ENCODE assay signal across 9 cellular contexts in genomic region chr17:29613856-29614255, GRCh38. TPM values are rescaled to one million over a fixed set of nuclear protein-coding genes. Genes with fewer than 3 reads are reported as not detected.
A peak's percentile ranks its signal among the peaks of the same experiment; 100 is the strongest.
DNase-seq lines count a peak whose midpoint lies in the region; ATAC-seq and TF ChIP-seq lines count a peak whose summit lies in the region.
"Had no signal": no experiment of that assay in that cellular context is flagged by ENCODE, and none has a peak within 500 bp of the region (broad histone marks: within the 10 kb centered on the region; RNA-seq: fewer than 3 reads in every experiment).

No MANE protein-coding gene starts in this region.

- no peaks in the 10 kb centered on the region for H3K27me3 ChIP-seq in breast epithelium
- peaks cover 4% of the 10 kb centered on the region for H3K27me3 ChIP-seq in colonic mucosa
- peaks cover 0 to 21% of the 10 kb centered on the region in 2 donors for H3K27me3 ChIP-seq in muscle layer of colon (ENCODE audit: control insufficient read depth in 1 of 2, insufficient read depth in 2 of 2, low read length in 2 of 2)
- H3K27me3 ChIP-seq in tibial nerve, result peaks cover 0 to 5% of the 10 kb centered on the region in 2 donors
- H3K27me3 ChIP-seq: pancreas had no signal

- H3K4me3 ChIP-seq in breast epithelium (peak overlapping the region; percentile 16 to 62 (median 33)), colonic mucosa (peak overlapping the region; percentile 31), muscle layer of colon (ENCODE audit: low read depth in 1 of 2, low read length in 2 of 2) (peak overlapping the region; percentile 14 to 58), tibial nerve (peak overlapping the region; percentile 13 to 41 (median 17))

- no peaks in the 10 kb centered on the region for H3K4me1 Mint-ChIP-seq in MCF 10A (ENCODE audit: insufficient read depth, unreplicated experiment)

- intact Hi-C loops in breast epithelium (cut with DNase I; ENCODE audit: low total_unique reads) (no loop called here), MCF 10A (cut with micrococcal nuclease) (no loop called here), colonic mucosa (cut with DNase I) (no loop called here)

- H3K36me3 ChIP-seq in breast epithelium (no peaks in the 10 kb centered on the region), colonic mucosa (no peaks in the 10 kb centered on the region), muscle layer of colon (ENCODE audit: insufficient read depth, low read length) (no peaks in the 10 kb centered on the region), tibial nerve (peaks cover 0 to 25% (median 0%) of the 10 kb centered on the region in 3 donors)
- H3K36me3 ChIP-seq: pancreas had no signal

- no peak overlapping the region for H3K4me3 Mint-ChIP-seq in MCF 10A (ENCODE audit: unreplicated experiment)

- no peaks in the 10 kb centered on the region for H3K36me3 Mint-ChIP-seq in MCF 10A (ENCODE audit: insufficient read depth, unreplicated experiment)

- POLR2A ChIA-PET in MCF 10A (lab: Yijun Ruan, JAX), result no interaction called here

- H3K27ac ChIP-seq in breast epithelium, result no peak overlapping the region
- no peak overlapping the region for H3K27ac ChIP-seq in colonic mucosa
- H3K27ac ChIP-seq in muscle layer of colon (ENCODE audit: low read depth, low read length), result no peak overlapping the region
- peak overlapping the region in 3 of 4 donors; percentile 2 to 89 (median 88) for H3K27ac ChIP-seq in tibial nerve
- H3K27ac ChIP-seq: pancreas had no signal

- no peak for TF ChIP-seq EP300 in tibial nerve (IDR thresholded peaks at IDR 0.05)

- BruUV-seq in MCF 10A (replicated peaks; lab: Mats Ljungman, UMichigan), result no TSS peak

- TF ChIP-seq CTCF in breast epithelium (IDR thresholded peaks at IDR 0.05), result no peak
- TF ChIP-seq CTCF in MCF 10A (IDR thresholded peaks at IDR 0.05; ENCODE audit: unreplicated experiment), result no peak
- no peak for TF ChIP-seq CTCF in colonic mucosa (IDR thresholded peaks at IDR 0.05)
- TF ChIP-seq CTCF in tibial nerve (IDR thresholded peaks at IDR 0.05), result no peak

- no peak overlapping the region for H3K27ac Mint-ChIP-seq in MCF 10A (ENCODE audit: low read depth, unreplicated experiment)

- H3K9me3 ChIP-seq in breast epithelium (no peaks in the 10 kb centered on the region), colonic mucosa (no peaks in the 10 kb centered on the region), muscle layer of colon (ENCODE audit: low read length) (no peaks in the 10 kb centered on the region), tibial nerve (no peaks in the 10 kb centered on the region)
- H3K9me3 ChIP-seq: pancreas had no signal

- CTCF ChIA-PET in MCF 10A (lab: Yijun Ruan, JAX), result interaction anchor here (0.6 to 1.0 kb wide), 2 partner anchors 22 to 127 kb away, joined by 3 to 4 read pairs; no protein-coding TSS in a partner anchor

- no peaks in the 10 kb centered on the region for H3K27me3 Mint-ChIP-seq in MCF 10A (ENCODE audit: insufficient read depth, unreplicated experiment)

- 27 to 31% methylated on average over 13 of the region's 13 CpGs for WGBS in tibial nerve, 2 donors

- peaks cover 17 to 18% of the 10 kb centered on the region in 2 donors for H3K4me1 ChIP-seq in breast epithelium
- peaks cover 20% of the 10 kb centered on the region for H3K4me1 ChIP-seq in colonic mucosa
- H3K4me1 ChIP-seq in muscle layer of colon (ENCODE audit: insufficient read depth, low read length), result peaks cover 53% of the 10 kb centered on the region
- H3K4me1 ChIP-seq in tibial nerve, result peaks cover 0 to 60% (median 51%) of the 10 kb centered on the region in 4 donors

- no peaks in the 10 kb centered on the region for H3K9me3 Mint-ChIP-seq in MCF 10A (ENCODE audit: unreplicated experiment)

- DNase-seq in breast epithelium (ENCODE audit: low spot score in 2 of 2) (no peak), MCF 10A (ENCODE audit: unreplicated experiment) (no peak), colonic mucosa (no peak), tibial nerve (ENCODE audit: low spot score in 2 of 2) (no peak), G401 (ENCODE audit: low spot score) (no peak), NCI-H82 treated with DMSO at 0.1 percent for 48 hours (lab: John Stamatoyannopoulos, UW; ENCODE audit: unreplicated experiment) (no peak)

- in situ Hi-C loops in G401 (cut with HindIII; ENCODE audit: low sequenced_read_pairs), result no loop called here

- H3K9ac ChIP-seq in colonic mucosa (ENCODE audit: low read depth in 2 of 2, low read length in 2 of 2) (peak overlapping the region; percentile 26 to 37), muscle layer of colon (ENCODE audit: low read length) (no peak overlapping the region)

- ATAC-seq in GM18519 (IDR thresholded peaks at IDR 0.05; ENCODE audit: low FRiP score, unreplicated experiment), result no peak

- TF ChIP-seq POLR2A in breast epithelium (IDR thresholded peaks at IDR 0.05), result no peak
- no peak for TF ChIP-seq POLR2A in tibial nerve (IDR thresholded peaks at IDR 0.05)

RNA-seq across cellular contexts. Expression of gene CORO6, which starts 8.9 kb away (rescaled TPM):
- 10 to 100 TPM in 2 of 3 donors, 1 to 10 TPM in 1; 6.6 to 21.3 (median 16.8) TPM for total RNA-seq in breast epithelium
- 1.4 and 1.6 TPM in 2 replicates for total RNA-seq in MCF 10A (2022)
- 1 to 10 TPM in 1 of 2 donors, under 1 TPM in 1; 0.62 to 2.5 TPM for total RNA-seq in colonic mucosa
- total RNA-seq in tibial nerve, result 100 to 1,000 TPM in 2 of 4 donors, 10 to 100 TPM in 2; 34.5 to 139 (median 83.1) TPM
- total RNA-seq in G401 (2014; rRNA removed; shearing (Covaris generic)), result 3.6 and 9.7 TPM in 2 replicates

RNA-seq across cellular contexts. Expression of gene ANKRD13B, which starts 20.9 kb away (rescaled TPM):
- total RNA-seq in breast epithelium, result 10 to 100 TPM in 1 of 3 donors, 1 to 10 TPM in 2; 8.5 to 13.0 (median 9.2) TPM
- total RNA-seq in MCF 10A (2022), result 14.4 and 17.9 TPM in 2 replicates
- 10 to 100 TPM in 1 of 2 donors, 1 to 10 TPM in 1; 3.1 to 10.2 TPM for total RNA-seq in colonic mucosa
- total RNA-seq in tibial nerve, result 10 to 100 TPM; 19.0 to 50.1 (median 26.4) TPM
- 17.5 and 29.6 TPM in 2 replicates for total RNA-seq in G401 (2014; rRNA removed; shearing (Covaris generic))

RNA-seq across cellular contexts. Expression of gene GIT1, which starts 24.4 kb away (rescaled TPM):
- 10 to 100 TPM; 28.5 to 41.3 (median 31.2) TPM for total RNA-seq in breast epithelium
- total RNA-seq in MCF 10A (2022), result 49.0 and 52.6 TPM in 2 replicates
- 10 to 100 TPM; 32.8 to 54.9 TPM for total RNA-seq in colonic mucosa
- total RNA-seq in tibial nerve, result 100 to 1,000 TPM in 1 of 4 donors, 10 to 100 TPM in 3; 51.3 to 100 (median 89.7) TPM
- total RNA-seq in G401 (2014; rRNA removed; shearing (Covaris generic)), result 42.2 and 45.9 TPM in 2 replicates

RNA-seq across cellular contexts. Expression of gene TP53I13, which starts 45.4 kb away (rescaled TPM):
- 100 to 1,000 TPM in 1 of 3 donors, 10 to 100 TPM in 2; 34.1 to 114 (median 56.0) TPM for total RNA-seq in breast epithelium
- total RNA-seq in MCF 10A (2022), result 29.6 and 34.5 TPM in 2 replicates
- total RNA-seq in colonic mucosa, result 10 to 100 TPM; 41.2 to 91.2 TPM
- total RNA-seq in tibial nerve, result 100 to 1,000 TPM; 119 to 188 (median 152) TPM
- 72.2 and 119 TPM in 2 replicates for total RNA-seq in G401 (2014; rRNA removed; shearing (Covaris generic))

RNA-seq across cellular contexts. Expression of gene ABHD15, which starts 47.0 kb away (rescaled TPM):
- total RNA-seq in breast epithelium (10 to 100 TPM in 1 of 3 donors, 1 to 10 TPM in 2; 7.9 to 29.3 (median 9.8) TPM), MCF 10A (2022) (2.8 and 4.9 TPM in 2 replicates), colonic mucosa (10 to 100 TPM; 17.2 to 20.7 TPM), tibial nerve (10 to 100 TPM; 25.7 to 32.7 (median 30.3) TPM)
- total RNA-seq in G401 (2014; rRNA removed; shearing (Covaris generic)), result 5.2 and 11.1 TPM in 2 replicates

Comparison
In these comparisons a context has a peak if more than half of its experiments do, and no peak if none do; other contexts are left out.
1. H3K27ac ChIP-seq: peak in tibial nerve (3 of 4); none in breast epithelium (0 of 2), colonic mucosa (single experiment) and muscle layer of colon (single experiment).
2. Peak in every context shown above with its lines, with median percentiles within 50 percentile points of each other: H3K4me3 ChIP-seq.